ENCODE assay signal across 1 cellular context in genomic region chr12:92886131-92886530, GRCh38.
TF ChIP-seq lines count a peak whose summit lies in the region.

No MANE protein-coding gene starts in this region.

TF ChIP-seq in GM23338, 12 proteins besides CTCF, POLR2A, EP300 and RAD21 (continued from another document):
- TF ChIP-seq ZNF462 (CRISPR knock-in tag; IDR thresholded peaks at IDR 0.05) (no peak), EZH2phosphoT487 (IDR thresholded peaks at IDR 0.05; ENCODE audit: unreplicated experiment) (no peak), CREB1 (CRISPR knock-in tag; IDR thresholded peaks at IDR 0.05; ENCODE audit: low read depth) (no peak), ZNF114 (CRISPR knock-in tag; IDR thresholded peaks at IDR 0.05) (no peak), JUNB (IDR thresholded peaks at IDR 0.05; ENCODE audit: unreplicated experiment) (no peak), POLR2AphosphoS5 (IDR thresholded peaks at IDR 0.05; ENCODE audit: low read depth) (no peak), ZNF331 (CRISPR knock-in tag; IDR thresholded peaks at IDR 0.05; ENCODE audit: low read depth) (no peak), NANOG (IDR thresholded peaks at IDR 0.05; ENCODE audit: borderline replicate concordance) (no peak), EZH2 (IDR thresholded peaks at IDR 0.05; ENCODE audit: low read depth, unreplicated experiment) (no peak), ETS1 (IDR thresholded peaks at IDR 0.05) (no peak), STAT1 (IDR thresholded peaks at IDR 0.05; ENCODE audit: unreplicated experiment) (no peak)
